Comparison of ENCODE assay signal across 25 cellular contexts in genomic region chr16:17801024-17801423, GRCh38.
DNase-seq lines count a peak whose midpoint lies in the region; ATAC-seq, FAIRE-seq and TF ChIP-seq lines count a peak whose summit lies in the region.
"Had no signal": no experiment of that assay in that cellular context is flagged by ENCODE, and none has a peak within 500 bp of the region (broad histone marks: within the 10 kb centered on the region; RNA-seq: fewer than 3 reads in every experiment).

No MANE protein-coding gene starts in this region.

- TF ChIP-seq CTCF in astrocyte of the spinal cord (IDR thresholded peaks at IDR 0.05; ENCODE audit: low read depth, low read length) (no peak), osteoblast (IDR thresholded peaks at IDR 0.05; ENCODE audit: extremely low read depth, low read depth, low read length) (no peak)

- peak; percentile 17 for DNase-seq in ELR (ENCODE audit: low read depth)
- DNase-seq in RCC 7860 (ENCODE audit: low spot score) = peak; percentile 57
- peak; percentile 62 for DNase-seq in astrocyte of the spinal cord (ENCODE audit: low read depth, low spot score)
- peak; percentile 30 for DNase-seq in osteoblast (ENCODE audit: insufficient read length, low spot score, missing footprints)
- DNase-seq in T-helper 2 cell treated with Interferon-gamma antibody and Interleukin-4, amounts not matched to agents 5 μg/mL and 100 μg/mL, for 36 hours (ENCODE audit: low spot score) = no peak
- no peak for DNase-seq in stimulated activated CD4-positive, alpha-beta T cell treated with anti-CD3 and anti-CD28 coated beads, Interleukin-4, amount 100 ng/mL, for 4 hours
- DNase-seq: Caco-2; CD4-positive, alpha-beta T cell; DMS 273 treated with DMSO at 0.1 percent for 48 hours; DMS79 treated with DMSO at 0.1 percent for 48 hours; MM.1S; NCI-H1048; NCI-H1417 treated with DMSO at 0.1 percent for 48 hours; NCI-H187; NCI-H510A; NCI-H774; NK-92 treated with Interleukin-12 subunit alpha and Interleukin-12 subunit beta, amount 100 ng/mL, for 24 hours; SJCRH30 had no signal

- H3K4me3 ChIP-seq in astrocyte of the spinal cord (ENCODE audit: low read depth, low read length) (no peak overlapping the region), osteoblast (ENCODE audit: insufficient read depth, low read length) (no peak overlapping the region)
- H3K4me3 ChIP-seq: A549, K562, SJCRH30 had no signal

- no peak overlapping the region for H3K27ac Mint-ChIP-seq in T-helper 2 cell treated with Interferon-gamma antibody and Interleukin-4, amounts not matched to agents 5 μg/mL and 100 μg/mL, for 36 hours
- H3K27ac Mint-ChIP-seq: CD4-positive, alpha-beta T cell had no signal

- no peak overlapping the region for H3K4me2 ChIP-seq in osteoblast (ENCODE audit: insufficient read depth, low read length)
- H3K4me2 ChIP-seq: A549 had no signal

- no peaks in the 10 kb centered on the region for H3K27me3 Mint-ChIP-seq in T-helper 2 cell treated with Interferon-gamma antibody and Interleukin-4, amounts not matched to agents 5 μg/mL and 100 μg/mL, for 36 hours (ENCODE audit: low read depth)

- in situ Hi-C loops in astrocyte of the spinal cord (cut with HindIII; ENCODE audit: low sequenced_read_pairs) = no loop called here

- no peaks in the 10 kb centered on the region for H3K36me3 ChIP-seq in osteoblast (ENCODE audit: insufficient read depth, low read length)
- H3K36me3 ChIP-seq: SJCRH30 had no signal

- no peaks in the 10 kb centered on the region for H3K9me3 ChIP-seq in osteoblast (ENCODE audit: low read depth, low read length)
- H3K9me3 ChIP-seq: A549, Caco-2, SJCRH30 had no signal

- H3K4me3 Mint-ChIP-seq in T-helper 2 cell treated with Interferon-gamma antibody and Interleukin-4, amounts not matched to agents 5 μg/mL and 100 μg/mL, for 36 hours = no peak overlapping the region
- H3K4me3 Mint-ChIP-seq: CD4-positive, alpha-beta T cell had no signal

- no peaks in the 10 kb centered on the region for H3K79me2 ChIP-seq in osteoblast (ENCODE audit: insufficient read depth, low read length)

- H3K27me3 ChIP-seq in osteoblast (ENCODE audit: insufficient read depth, low read length) = peaks cover 3% of the 10 kb centered on the region
- H3K27me3 ChIP-seq: SJCRH30 had no signal

- peaks cover 5% of the 10 kb centered on the region for H3K4me1 ChIP-seq in osteoblast (ENCODE audit: insufficient read depth, low read length)
- H3K4me1 ChIP-seq: A549, Caco-2, SJCRH30 had no signal

- no peaks in the 10 kb centered on the region for H3K9me3 Mint-ChIP-seq in T-helper 2 cell treated with Interferon-gamma antibody and Interleukin-4, amounts not matched to agents 5 μg/mL and 100 μg/mL, for 36 hours
- H3K9me3 Mint-ChIP-seq: CD4-positive, alpha-beta T cell had no signal

- no peak overlapping the region for H3K27ac ChIP-seq in osteoblast (ENCODE audit: low read depth, low read length)
- H3K27ac ChIP-seq: A549, SJCRH30 had no signal

- no peaks in the 10 kb centered on the region for H3K4me1 Mint-ChIP-seq in T-helper 2 cell treated with Interferon-gamma antibody and Interleukin-4, amounts not matched to agents 5 μg/mL and 100 μg/mL, for 36 hours (ENCODE audit: low read depth)

- H2AFZ ChIP-seq in osteoblast (ENCODE audit: low read length) = no peak overlapping the region

- no peak for FAIRE-seq in RCC 7860 (lab: Jason Lieb, UNC)
- FAIRE-seq: A549, G401.6, GM18507, H54, K562 had no signal

- no peaks in the 10 kb centered on the region for H3K36me3 Mint-ChIP-seq in T-helper 2 cell treated with Interferon-gamma antibody and Interleukin-4, amounts not matched to agents 5 μg/mL and 100 μg/mL, for 36 hours (ENCODE audit: low read depth)

- ATAC-seq in HG03135 (IDR thresholded peaks at IDR 0.05; ENCODE audit: unreplicated experiment) = no peak
- ATAC-seq: A549, K562, Panc1 had no signal

- H4K20me1 ChIP-seq in osteoblast (ENCODE audit: insufficient read depth, low read length) = no peaks in the 10 kb centered on the region

Comparison
In these comparisons a context has a peak if more than half of its experiments do, and no peak if none do; other contexts are left out.
1. DNase-seq: peak in ELR (single experiment), RCC 7860 (single experiment), astrocyte of the spinal cord (single experiment) and osteoblast (single experiment); none in T-helper 2 cell treated with Interferon-gamma antibody and Interleukin-4, amounts not matched to agents 5 μg/mL and 100 μg/mL, for 36 hours (single experiment) and stimulated activated CD4-positive, alpha-beta T cell treated with anti-CD3 and anti-CD28 coated beads, Interleukin-4, amount 100 ng/mL, for 4 hours (0 of 2).